In the genomic region with DNA sequence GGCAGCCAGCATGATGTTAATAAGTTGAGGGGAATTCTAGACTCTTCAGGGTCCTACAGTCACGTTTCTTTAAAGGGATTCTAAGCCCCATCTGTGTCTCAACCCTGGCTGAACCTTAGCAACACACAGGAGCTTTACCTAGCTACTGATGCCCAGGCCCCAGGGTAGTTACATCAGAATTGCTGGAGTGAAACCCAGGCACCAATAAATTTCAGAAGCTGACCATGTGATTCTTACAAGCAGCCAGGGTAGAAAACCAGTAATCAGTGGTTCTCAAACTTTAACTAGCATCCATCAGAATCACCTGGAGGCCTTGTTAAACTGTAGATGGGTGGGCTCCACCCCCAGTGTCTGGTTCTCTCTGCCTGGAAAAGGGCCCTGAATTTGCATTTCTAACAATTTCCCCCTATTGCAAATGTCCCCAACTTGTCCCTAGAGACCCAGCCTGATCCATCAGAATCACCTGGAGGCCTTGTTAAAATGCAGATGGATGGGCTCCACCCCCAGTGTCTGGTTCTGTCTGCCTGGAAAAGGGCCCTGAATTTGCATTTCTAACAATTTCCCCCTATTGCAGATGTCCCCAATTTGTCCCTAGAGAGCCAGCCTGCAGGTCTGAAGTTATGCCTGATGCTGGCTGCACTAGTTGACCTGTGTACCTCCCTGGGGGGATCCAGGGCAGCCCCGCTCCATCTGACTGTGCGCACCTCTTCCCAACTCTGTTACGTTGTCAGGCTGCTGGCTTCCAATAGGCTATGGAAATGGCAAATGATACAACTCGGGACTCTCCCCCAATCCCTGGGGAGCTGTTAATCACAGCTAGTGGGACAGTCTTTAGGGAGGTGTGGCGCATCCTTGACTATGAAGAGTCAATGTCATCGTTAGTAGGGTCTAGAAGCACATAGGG, we compare ENCODE assay signal across 1 cellular context.
TF ChIP-seq lines count a peak whose summit lies in the region.

No MANE protein-coding gene starts in this region.

TF ChIP-seq in GM23338, 12 proteins besides CTCF, POLR2A, EP300 and RAD21:
- TF ChIP-seq, protein P1, sequence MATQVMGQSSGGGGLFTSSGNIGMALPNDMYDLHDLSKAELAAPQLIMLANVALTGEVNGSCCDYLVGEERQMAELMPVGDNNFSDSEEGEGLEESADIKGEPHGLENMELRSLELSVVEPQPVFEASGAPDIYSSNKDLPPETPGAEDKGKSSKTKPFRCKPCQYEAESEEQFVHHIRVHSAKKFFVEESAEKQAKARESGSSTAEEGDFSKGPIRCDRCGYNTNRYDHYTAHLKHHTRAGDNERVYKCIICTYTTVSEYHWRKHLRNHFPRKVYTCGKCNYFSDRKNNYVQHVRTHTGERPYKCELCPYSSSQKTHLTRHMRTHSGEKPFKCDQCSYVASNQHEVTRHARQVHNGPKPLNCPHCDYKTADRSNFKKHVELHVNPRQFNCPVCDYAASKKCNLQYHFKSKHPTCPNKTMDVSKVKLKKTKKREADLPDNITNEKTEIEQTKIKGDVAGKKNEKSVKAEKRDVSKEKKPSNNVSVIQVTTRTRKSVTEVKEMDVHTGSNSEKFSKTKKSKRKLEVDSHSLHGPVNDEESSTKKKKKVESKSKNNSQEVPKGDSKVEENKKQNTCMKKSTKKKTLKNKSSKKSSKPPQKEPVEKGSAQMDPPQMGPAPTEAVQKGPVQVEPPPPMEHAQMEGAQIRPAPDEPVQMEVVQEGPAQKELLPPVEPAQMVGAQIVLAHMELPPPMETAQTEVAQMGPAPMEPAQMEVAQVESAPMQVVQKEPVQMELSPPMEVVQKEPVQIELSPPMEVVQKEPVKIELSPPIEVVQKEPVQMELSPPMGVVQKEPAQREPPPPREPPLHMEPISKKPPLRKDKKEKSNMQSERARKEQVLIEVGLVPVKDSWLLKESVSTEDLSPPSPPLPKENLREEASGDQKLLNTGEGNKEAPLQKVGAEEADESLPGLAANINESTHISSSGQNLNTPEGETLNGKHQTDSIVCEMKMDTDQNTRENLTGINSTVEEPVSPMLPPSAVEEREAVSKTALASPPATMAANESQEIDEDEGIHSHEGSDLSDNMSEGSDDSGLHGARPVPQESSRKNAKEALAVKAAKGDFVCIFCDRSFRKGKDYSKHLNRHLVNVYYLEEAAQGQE (IDR thresholded peaks at IDR 0.05; ENCODE audit: unreplicated experiment): no peak
- TF ChIP-seq NANOG (IDR thresholded peaks at IDR 0.05; ENCODE audit: borderline replicate concordance) (0 out of 2 replicates have a peak, but pooled peaks have one; percentile 33), STAT1 (IDR thresholded peaks at IDR 0.05; ENCODE audit: unreplicated experiment) (no peak)
